10 cellular contexts compared by ENCODE assay signal in the genomic region with DNA sequence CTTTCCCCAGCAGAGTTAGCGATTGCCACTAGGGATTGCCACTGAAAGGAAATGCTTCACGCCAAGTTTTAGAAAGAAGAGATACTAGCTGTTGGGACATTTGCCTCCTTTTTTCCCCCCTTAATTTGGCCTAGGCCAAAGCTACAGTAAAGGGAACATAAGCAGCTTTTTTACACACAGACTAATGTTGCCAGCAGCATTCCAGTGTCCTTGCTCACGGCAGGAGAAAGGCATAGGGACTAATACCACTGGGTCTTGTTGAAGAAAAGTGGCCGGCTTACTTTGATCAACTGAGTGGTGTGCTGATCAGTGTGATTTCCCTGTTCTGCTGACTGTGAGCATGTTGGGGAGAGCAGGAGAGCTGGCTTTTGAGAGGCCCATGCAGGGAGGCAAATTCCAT.
DNase-seq lines count a peak whose midpoint lies in the region; ATAC-seq and TF ChIP-seq lines count a peak whose summit lies in the region.
"Had no signal": no experiment of that assay in that cellular context is flagged by ENCODE, and none has a peak within 500 bp of the region (broad histone marks: within the 10 kb centered on the region; RNA-seq: fewer than 3 reads in every experiment).

No MANE protein-coding gene starts in this region.

- H3K4me3 ChIP-seq in lung (no peak overlapping the region), upper lobe of right lung (no peak overlapping the region)

- H3K4me1 ChIP-seq in lung (ENCODE audit: control insufficient read depth in 2 of 2, insufficient read depth in 2 of 2, low read length in 2 of 2) (peaks cover 5 to 25% of the 10 kb centered on the region in 2 donors), upper lobe of right lung (peaks cover 16% of the 10 kb centered on the region)

- H3K9me3 ChIP-seq in lung (ENCODE audit: control insufficient read depth in 2 of 2, insufficient read depth in 1 of 2, low read length in 1 of 2) (no peaks in the 10 kb centered on the region), upper lobe of right lung (no peaks in the 10 kb centered on the region)

- TF ChIP-seq CTCF in lung (IDR thresholded peaks at IDR 0.05; ENCODE audit: control extremely low read depth, extremely low read depth): no peak
- TF ChIP-seq CTCF in upper lobe of right lung (IDR thresholded peaks at IDR 0.05): no peak

- peak; percentile 85 for ATAC-seq in lung (ENCODE audit: insufficient read depth, low FRiP score)
- peak; percentile 94 for ATAC-seq in upper lobe of right lung

- WGBS in lung, 2 donors: 47 to 49% methylated on average over 4 of the region's 4 CpGs

- H3K27me3 ChIP-seq in lung (ENCODE audit: control insufficient read depth, insufficient read depth): no peaks in the 10 kb centered on the region
- no peaks in the 10 kb centered on the region for H3K27me3 ChIP-seq in upper lobe of right lung

- H3K27ac ChIP-seq in lung (ENCODE audit: low read depth in 1 of 2, low read length in 1 of 2): peak overlapping the region in 1 of 2 donors; percentile 63
- H3K27ac ChIP-seq in upper lobe of right lung: peak overlapping the region; percentile 8

- H3K36me3 ChIP-seq in lung (ENCODE audit: control insufficient read depth in 2 of 2, insufficient read depth in 2 of 2, low read length in 2 of 2) (peaks cover 0 to 3% of the 10 kb centered on the region in 2 donors), upper lobe of right lung (no peaks in the 10 kb centered on the region)

- DNase-seq in NCI-H146 (lab: John Stamatoyannopoulos, UW): peak; percentile 23
- DNase-seq in NCI-H146 treated with DMSO at 0.1 percent for 48 hours (lab: John Stamatoyannopoulos, UW; ENCODE audit: unreplicated experiment): no peak
- DNase-seq in ecto neural progenitor cell (ENCODE audit: low spot score): peak; percentile 61
- DNase-seq in lung (ENCODE audit: low spot score): peak; percentile 63
- DNase-seq in upper lobe of right lung: no peak
- DNase-seq in GM19238 (ENCODE audit: insufficient read length, low spot score): no peak
- no peak for DNase-seq in HT-29 (ENCODE audit: low spot score)
- no peak for DNase-seq in NCI-H187 (lab: John Stamatoyannopoulos, UW)
- DNase-seq: activated B cell treated with CpG ODN at 0.5 μM for 24 hours, MM.1S had no signal

- intact Hi-C loops in upper lobe of right lung (cut with DNase I): no loop called here

Comparison
In these comparisons a context has a peak if more than half of its experiments do, and no peak if none do; other contexts are left out.
1. DNase-seq: peak in NCI-H146 (single experiment), ecto neural progenitor cell (single experiment) and lung (single experiment); none in NCI-H146 treated with DMSO at 0.1 percent for 48 hours (single experiment), upper lobe of right lung (single experiment), GM19238 (single experiment), HT-29 (single experiment) and NCI-H187 (0 of 2).